Comparison of ENCODE assay signal across 8 cellular contexts in the genomic region with DNA sequence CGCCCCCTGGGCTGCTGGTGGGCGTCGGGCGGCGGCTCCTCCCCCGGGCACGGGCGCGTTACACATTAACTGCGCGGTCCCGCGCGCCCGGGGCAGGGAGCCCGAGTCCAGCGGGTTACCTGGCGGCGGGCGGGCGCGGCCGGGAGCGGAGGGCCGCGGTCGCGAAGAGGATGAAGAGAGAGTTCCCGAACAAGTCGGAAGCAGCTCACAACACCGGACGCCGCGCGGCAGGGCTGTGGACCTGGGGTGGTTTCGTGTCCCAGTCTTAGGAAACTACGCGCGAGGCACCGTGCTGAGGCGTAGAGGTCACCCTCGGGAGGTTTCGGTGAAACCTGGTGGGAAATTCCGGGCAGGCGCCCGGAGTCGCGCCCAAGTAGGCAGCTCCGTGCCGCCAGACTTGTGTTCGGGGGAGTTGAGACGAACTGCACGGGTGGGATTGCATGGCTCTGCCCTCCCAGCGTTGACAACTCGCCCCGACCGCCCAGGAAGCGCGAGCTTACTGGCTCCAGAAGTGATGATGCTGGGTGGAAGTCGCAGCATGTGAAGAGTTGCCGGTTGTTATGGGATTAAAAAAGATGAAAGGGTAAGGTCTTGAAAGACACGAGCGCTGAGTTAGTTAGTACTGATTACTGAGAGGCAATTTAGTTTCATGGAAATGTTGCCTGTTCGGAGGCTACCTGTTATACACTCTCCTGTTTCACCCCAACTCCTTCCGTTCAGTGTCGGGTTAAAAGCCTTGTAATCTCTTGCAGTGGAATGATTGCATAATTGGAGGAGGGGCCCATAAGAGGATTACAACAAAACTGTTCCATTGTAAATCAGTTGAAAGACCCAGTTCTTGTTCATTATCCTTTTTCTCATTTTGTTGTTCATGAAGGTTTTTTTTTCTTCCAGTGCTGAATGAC. TPM values are rescaled to one million over a fixed set of nuclear protein-coding genes. Genes with fewer than 3 reads are reported as not detected.
DNase-seq lines count a peak whose midpoint lies in the region; ATAC-seq and TF ChIP-seq lines count a peak whose summit lies in the region.

No MANE protein-coding gene starts in this region.

- H3K4me1 ChIP-seq in right lobe of liver: peaks cover 0 to 10% (median 0%) of the 10 kb centered on the region in 4 donors

- H3K4me3 ChIP-seq in AG04449 (ENCODE audit: low read depth, low read length): peak overlapping the region; percentile 63
- peak overlapping the region; percentile 62 to 99 (median 88) for H3K4me3 ChIP-seq in dorsolateral prefrontal cortex
- H3K4me3 ChIP-seq in right lobe of liver: peak overlapping the region; percentile 76 to 98 (median 78)

- peaks cover 0 to 3% (median 0%) of the 10 kb centered on the region in 45 donors for H3K27me3 ChIP-seq in dorsolateral prefrontal cortex
- H3K27me3 ChIP-seq in right lobe of liver: no peaks in the 10 kb centered on the region

- ATAC-seq in GM18909 (IDR thresholded peaks at IDR 0.05; ENCODE audit: poor library complexity, unreplicated experiment): peak; percentile 45
- peak; percentile 41 for ATAC-seq in HG03175 (IDR thresholded peaks at IDR 0.05; ENCODE audit: unreplicated experiment)
- peak; percentile 72 to 80 (median 79) for ATAC-seq in right lobe of liver

- H3K36me3 Mint-ChIP-seq in activated CD4-positive, alpha-beta T cell treated with anti-CD3 and anti-CD28 coated beads, Interleukin-2, amount 10 ng/mL, durations not matched to agents 7 days and 5 days (ENCODE audit: low read depth): no peaks in the 10 kb centered on the region

- 0% methylated on average over 24 of the region's 66 CpGs for WGBS in right lobe of liver (ENCODE audit: insufficient coverage, low coverage, low lambda C conversion rate, missing lambda C conversion rate)

- peaks cover 21% of the 10 kb centered on the region for H3K4me1 Mint-ChIP-seq in activated CD4-positive, alpha-beta T cell treated with anti-CD3 and anti-CD28 coated beads, Interleukin-2, amount 10 ng/mL, durations not matched to agents 7 days and 5 days

- no peaks in the 10 kb centered on the region for H3K9me3 ChIP-seq in right lobe of liver

- H3K27me3 Mint-ChIP-seq in activated CD4-positive, alpha-beta T cell treated with anti-CD3 and anti-CD28 coated beads, Interleukin-2, amount 10 ng/mL, durations not matched to agents 7 days and 5 days: peaks cover 21% of the 10 kb centered on the region

- H3K9me3 Mint-ChIP-seq in activated CD4-positive, alpha-beta T cell treated with anti-CD3 and anti-CD28 coated beads, Interleukin-2, amount 10 ng/mL, durations not matched to agents 7 days and 5 days: no peaks in the 10 kb centered on the region

- no peaks in the 10 kb centered on the region for H3K36me3 ChIP-seq in right lobe of liver

- POLR2A ChIA-PET in AG04449 (lab: Yijun Ruan, JAX): no interaction called here
- POLR2A ChIA-PET in activated CD4-positive, alpha-beta T cell treated with anti-CD3 and anti-CD28 coated beads, Interleukin-2, amount 10 ng/mL, durations not matched to agents 7 days and 5 days (lab: Charles Lee): no interaction called here

- CTCF ChIA-PET in AG04449 (lab: Yijun Ruan, JAX): interaction anchor here (0.6 to 1.4 kb wide), 4 partner anchors 13 to 382 kb away, joined by 3 to 5 read pairs (median 3); no protein-coding TSS in a partner anchor
- CTCF ChIA-PET in activated CD4-positive, alpha-beta T cell treated with anti-CD3 and anti-CD28 coated beads, Interleukin-2, amount 10 ng/mL, durations not matched to agents 7 days and 5 days (lab: Charles Lee): interaction anchor here (0.7 to 2.6 kb wide), 6 partner anchors 9 to 382 kb away, joined by 3 to 10 read pairs (median 4); a partner anchor contains a TSS

- peak; percentile 49 for TF ChIP-seq POLR2A in right lobe of liver (IDR thresholded peaks at IDR 0.05)

- TF ChIP-seq CTCF in AG04449 (IDR thresholded peaks at IDR 0.05; ENCODE audit: insufficient read depth, low read length, missing control alignments) (no peak), dorsolateral prefrontal cortex (IDR thresholded peaks at IDR 0.05 in 54 of 56, conservative IDR thresholded peaks at IDR 0.05 in 2 of 56; ENCODE audit: low read depth in 1 of 56, partially characterized antibody in 56 of 56) (peak in 1 of 56 donors; percentile 15), right lobe of liver (IDR thresholded peaks at IDR 0.05) (no peak)

- H3K27ac ChIP-seq in dorsolateral prefrontal cortex (peak overlapping the region in 55 of 59 donors; percentile 9 to 95 (median 82)), right lobe of liver (peak overlapping the region; percentile 76 to 97 (median 87))

- H3K4me3 Mint-ChIP-seq in activated CD4-positive, alpha-beta T cell treated with anti-CD3 and anti-CD28 coated beads, Interleukin-2, amount 10 ng/mL, durations not matched to agents 7 days and 5 days: peak overlapping the region; percentile 84

- peak overlapping the region; percentile 89 for H3K27ac Mint-ChIP-seq in activated CD4-positive, alpha-beta T cell treated with anti-CD3 and anti-CD28 coated beads, Interleukin-2, amount 10 ng/mL, durations not matched to agents 7 days and 5 days

- intact Hi-C loops in dorsolateral prefrontal cortex (cut with DNase I): loop anchor here (5.0 to 10.0 kb wide), 5 partner anchors 75 to 155 kb away; a partner anchor contains a TSS
- intact Hi-C loops in right lobe of liver (cut with DNase I): no loop called here

- no peak for DNase-seq in AG04449 (ENCODE audit: low read depth, low spot score)
- DNase-seq in NCI-H510A treated with DMSO at 0.1 percent for 48 hours (lab: John Stamatoyannopoulos, UW): peak; percentile 71
- DNase-seq in activated CD4-positive, alpha-beta T cell treated with anti-CD3 and anti-CD28 coated beads, Interleukin-2, amount 10 ng/mL, durations not matched to agents 7 days and 5 days: peak; percentile 71
- peak in 9 of 10 donors; percentile 18 to 66 (median 48) for DNase-seq in dorsolateral prefrontal cortex
- DNase-seq in right lobe of liver: peak; percentile 75 to 85 (median 81)
- DNase-seq in stimulated activated CD4-positive, alpha-beta T cell treated with anti-CD3 and anti-CD28 coated beads, Interleukin-4, amount 100 ng/mL, for 48 hours (ENCODE audit: low read depth in 2 of 2): peak; percentile 32 to 40

RNA-seq across cellular contexts. Expression of a gene that starts 0.9 kb away (rescaled TPM):
- 10 to 100 TPM; 19.3 to 24.0 TPM for total RNA-seq in activated CD4-positive, alpha-beta T cell treated with anti-CD3 and anti-CD28 coated beads, Interleukin-2, amount 10 ng/mL, durations not matched to agents 7 days and 5 days
- total RNA-seq in dorsolateral prefrontal cortex (10 to 100 TPM; 28.6 to 77.4 (median 47.8) TPM), right lobe of liver (10 to 100 TPM; 13.8 to 16.7 (median 14.5) TPM)

RNA-seq across cellular contexts. Expression of a gene that starts 40.4 kb away (rescaled TPM):
- not detected for total RNA-seq in activated CD4-positive, alpha-beta T cell treated with anti-CD3 and anti-CD28 coated beads, Interleukin-2, amount 10 ng/mL, durations not matched to agents 7 days and 5 days
- total RNA-seq in dorsolateral prefrontal cortex (10 to 100 TPM in 8 of 120 experiments, 1 to 10 TPM in 108, under 1 TPM in 4; 0.50 to 21.7 (median 3.0) TPM), right lobe of liver (not detected)

Comparison
In these comparisons a context has a peak if more than half of its experiments do, and no peak if none do; other contexts are left out.
1. intact Hi-C loops: an anchor here in dorsolateral prefrontal cortex (5.0 to 10.0 kb wide); none called in right lobe of liver.